ENCODE assay signal across 13 cellular contexts in genomic region chr19:55149078-55150003, GRCh38. TPM values are rescaled to one million over a fixed set of nuclear protein-coding genes. Genes with fewer than 3 reads are reported as not detected.
DNase-seq lines count a peak whose midpoint lies in the region; ATAC-seq and TF ChIP-seq lines count a peak whose summit lies in the region.
"Had no signal": no experiment of that assay in that cellular context is flagged by ENCODE, and none has a peak within 500 bp of the region (broad histone marks: within the 10 kb centered on the region; RNA-seq: fewer than 3 reads in every experiment).

Gene TNNT1, minus strand, starts transcription at chr19:55149206. Its CDS starts 2,049 bp downstream, at chr19:55147157.

- no peak for ATAC-seq in GM21786 (IDR thresholded peaks at IDR 0.05; ENCODE audit: unreplicated experiment)
- ATAC-seq: pancreas had no signal

- H3K27me3 ChIP-seq in testis: no peaks in the 10 kb centered on the region

- DNase-seq in DMS 273 (lab: John Stamatoyannopoulos, UW; ENCODE audit: unreplicated experiment) (peak; percentile 30), DMS 273 treated with DMSO at 0.1 percent for 48 hours (lab: John Stamatoyannopoulos, UW) (no peak), SK-N-MC (ENCODE audit: low read depth, low spot score) (no peak), hepatic stellate cell (ENCODE audit: low spot score) (peak; percentile 45), testis (no peak), C1 segment of cervical spinal cord (lab: John Stamatoyannopoulos, UW) (no peak), AG08395 (ENCODE audit: low spot score) (no peak)
- DNase-seq: DND-41, kidney glomerular epithelial cell, pancreas, tibial artery had no signal

- H3K36me3 ChIP-seq in SK-N-MC (ENCODE audit: insufficient read depth, low read length): peaks cover 11% of the 10 kb centered on the region
- H3K36me3 ChIP-seq in testis (ENCODE audit: low read depth, missing control alignments): no peaks in the 10 kb centered on the region
- H3K36me3 ChIP-seq: pancreas, tibial artery had no signal

- peak within 1 kb of the TSS; percentile 5; the same call in 1 of the 2 replicates for H3K4me3 ChIP-seq in SK-N-MC
- no peak within 1 kb of the TSS for H3K4me3 ChIP-seq in testis
- H3K4me3 ChIP-seq: pancreas, tibial artery had no signal

- TF ChIP-seq CTCF in testis (IDR thresholded peaks at IDR 0.05): no peak

- no peak within 1 kb of the TSS for H3K9ac ChIP-seq in SK-N-MC (ENCODE audit: insufficient read length)

- WGBS in testis, 2 donors: 36 to 40% methylated on average over 18 of the region's 18 CpGs

- intact Hi-C loops in testis (cut with DNase I; ENCODE audit: low total_unique reads): no loop called here

- no peaks in the 10 kb centered on the region; the same call in 1 of the 2 replicates for H3K9me3 ChIP-seq in SK-N-MC (ENCODE audit: low read depth, low read length)
- no peaks in the 10 kb centered on the region for H3K9me3 ChIP-seq in testis
- H3K9me3 ChIP-seq: pancreas, tibial artery had no signal

- H3K4me1 ChIP-seq in testis: no peaks in the 10 kb centered on the region
- H3K4me1 ChIP-seq: pancreas had no signal

- no peak for TF ChIP-seq POLR2A in testis (IDR thresholded peaks at IDR 0.05)

- 0 out of 2 replicates have a peak within 1 kb of the TSS, but pooled peaks have one; percentile 5 for H3K27ac ChIP-seq in SK-N-MC
- H3K27ac ChIP-seq in testis: no peak within 1 kb of the TSS
- H3K27ac ChIP-seq: 22Rv1, pancreas, tibial artery had no signal

RNA-seq across cellular contexts. Expression of gene TNNT1, which starts in this region (rescaled TPM):
- 10 to 100 TPM; 13.0 to 14.5 TPM for total RNA-seq in testis
- 84.0 TPM for polyA plus RNA-seq in testis (ENCODE audit: insufficient read depth, low read depth, low replicate concordance)

Comparison
In these comparisons a context has a peak if more than half of its experiments do, and no peak if none do; other contexts are left out.
1. DNase-seq: peak in DMS 273 (single experiment) and hepatic stellate cell (single experiment); none in DMS 273 treated with DMSO at 0.1 percent for 48 hours (single experiment), SK-N-MC (single experiment), testis (single experiment), C1 segment of cervical spinal cord (0 of 14) and AG08395 (single experiment).